Comparison of ENCODE assay signal across 24 cellular contexts in genomic region chr2:134522436-134522835, GRCh38.
"Had no signal": no experiment of that assay in that cellular context is flagged by ENCODE, and none has a peak within 500 bp of the region (broad histone marks: within the 10 kb centered on the region; RNA-seq: fewer than 3 reads in every experiment).

No MANE protein-coding gene starts in this region.

- H3K4me1 ChIP-seq: ascending aorta, body of pancreas had no signal

- H3K9me3 Mint-ChIP-seq: activated CD8-positive, alpha-beta T cell treated with anti-CD3 and anti-CD28 coated beads for 36 hours; activated naive CD4-positive, alpha-beta T cell treated with anti-CD3 and anti-CD28 coated beads, Interleukin-2, amount 50 U/mL, for 24 hours; activated T-cell treated with anti-CD3 and anti-CD28 coated beads, Interleukin-2, amount 50 U/mL, for 72 hours; activated T-helper 2 cell treated with anti-CD3 and anti-CD28 coated beads, Interferon-gamma antibody, Interleukin-2, Interleukin-4, amounts not matched to agents 10 μg/mL and 5 μg/mL and 100 μg/mL, durations not matched to agents 14 hours and 24 hours and 36 hours; central memory CD8-positive, alpha-beta T cell; T-cell had no signal

- H3K9me3 ChIP-seq: ascending aorta, body of pancreas had no signal

- H3K4me3 ChIP-seq: ascending aorta, body of pancreas, K562, SK-N-MC had no signal

- H3K36me3 ChIP-seq: ascending aorta had no signal

- ATAC-seq: activated CD8-positive, alpha-beta T cell treated with anti-CD3 and anti-CD28 coated beads for 36 hours; activated T-cell treated with anti-CD3 and anti-CD28 coated beads, Interleukin-2, amount 50 U/mL, for 72 hours; body of pancreas; K562; Panc1; Right ventricle myocardium inferior; T-cell had no signal

- H3K27me3 ChIP-seq: ascending aorta, body of pancreas had no signal

- H3K36me3 Mint-ChIP-seq: activated naive CD4-positive, alpha-beta T cell treated with anti-CD3 and anti-CD28 coated beads, Interleukin-2, amount 50 U/mL, for 24 hours; T-cell had no signal

- DNase-seq: activated CD4-positive, alpha-beta T cell treated with anti-CD3 and anti-CD28 coated beads, Interleukin-2, amount 50 U/mL, for 1 hour; activated CD4-positive, CD25-positive, alpha-beta regulatory T cell; activated CD8-positive, alpha-beta memory T cell treated with anti-CD3 and anti-CD28 coated beads, Interleukin-2, amount 50 U/mL, for 4 hours; activated CD8-positive, alpha-beta T cell treated with anti-CD3 and anti-CD28 coated beads for 36 hours; activated gamma-delta T cell treated with Interleukin-2 at 50 U/mL for 16 hours; activated T-cell treated with anti-CD3 and anti-CD28 coated beads, Interleukin-2, amount 50 U/mL, for 72 hours; body of pancreas; Karpas-422; MM.1S; NCI-H187 treated with DMSO at 0.1 percent for 48 hours; NK-92 treated with Interleukin-12 subunit alpha and Interleukin-12 subunit beta, amount 100 ng/mL, for 24 hours; OCI-M1; RPMI8226; T-cell; T-helper 2 cell; T1000 had no signal

- H3K27ac ChIP-seq: ascending aorta, body of pancreas, SK-N-MC had no signal

- H3K27ac Mint-ChIP-seq: activated CD8-positive, alpha-beta T cell treated with anti-CD3 and anti-CD28 coated beads for 36 hours; activated naive CD4-positive, alpha-beta T cell treated with anti-CD3 and anti-CD28 coated beads, Interleukin-2, amount 50 U/mL, for 24 hours; activated T-cell treated with anti-CD3 and anti-CD28 coated beads, Interleukin-2, amount 50 U/mL, for 72 hours; activated T-helper 2 cell treated with anti-CD3 and anti-CD28 coated beads, Interferon-gamma antibody, Interleukin-2, Interleukin-4, amounts not matched to agents 10 μg/mL and 5 μg/mL and 100 μg/mL, durations not matched to agents 14 hours and 24 hours and 36 hours; T-cell had no signal

- H3K4me1 Mint-ChIP-seq: activated naive CD4-positive, alpha-beta T cell treated with anti-CD3 and anti-CD28 coated beads, Interleukin-2, amount 50 U/mL, for 24 hours; central memory CD8-positive, alpha-beta T cell; T-cell had no signal

- H3K4me3 Mint-ChIP-seq: activated CD8-positive, alpha-beta T cell treated with anti-CD3 and anti-CD28 coated beads for 36 hours; activated naive CD4-positive, alpha-beta T cell treated with anti-CD3 and anti-CD28 coated beads, Interleukin-2, amount 50 U/mL, for 24 hours; activated T-cell treated with anti-CD3 and anti-CD28 coated beads, Interleukin-2, amount 50 U/mL, for 72 hours; central memory CD8-positive, alpha-beta T cell; T-cell had no signal
